13 cellular contexts compared by ENCODE assay signal in genomic region chr6:72683797-72684196, GRCh38.
DNase-seq lines count a peak whose midpoint lies in the region; ATAC-seq and TF ChIP-seq lines count a peak whose summit lies in the region.
"Had no signal": no experiment of that assay in that cellular context is flagged by ENCODE, and none has a peak within 500 bp of the region (broad histone marks: within the 10 kb centered on the region; RNA-seq: fewer than 3 reads in every experiment).

No MANE protein-coding gene starts in this region.

- intact Hi-C loops in CD4-positive, alpha-beta T cell (cut with DNase I, micrococcal nuclease): no loop called here
- intact Hi-C loops in CD14-positive monocyte (cut with micrococcal nuclease): no loop called here

- ATAC-seq in GM19043 (IDR thresholded peaks at IDR 0.05; ENCODE audit: low read depth, unreplicated experiment) (peak; percentile 96), HG02588 (IDR thresholded peaks at IDR 0.05; ENCODE audit: unreplicated experiment) (peak; percentile 85), HG03342 (IDR thresholded peaks at IDR 0.05; ENCODE audit: unreplicated experiment) (peak; percentile 91)
- ATAC-seq in CD4-positive, alpha-beta T cell (ENCODE audit: poor library complexity): no peak

- H3K36me3 Mint-ChIP-seq in CD4-positive, alpha-beta T cell (ENCODE audit: low read depth): no peaks in the 10 kb centered on the region
- peaks cover 0 to 2% of the 10 kb centered on the region in 2 donors for H3K36me3 Mint-ChIP-seq in CD14-positive monocyte

- H3K27ac Mint-ChIP-seq in CD4-positive, alpha-beta T cell: no peak overlapping the region
- H3K27ac Mint-ChIP-seq in CD14-positive monocyte: no peak overlapping the region

- no peaks in the 10 kb centered on the region for H3K27me3 ChIP-seq in CD4-positive, alpha-beta T cell (ENCODE audit: control insufficient read depth, insufficient read depth, low read length)
- H3K27me3 ChIP-seq: spleen had no signal

- POLR2A ChIA-PET in GM10248 (lab: Yijun Ruan, JAX): interaction anchor here (0.7 kb wide), 1 partner anchor 64 kb away, joined by 5 read pairs; no protein-coding TSS in a partner anchor
- POLR2A ChIA-PET in CD4-positive, alpha-beta T cell (lab: Charles Lee): no interaction called here

- H3K4me1 Mint-ChIP-seq in CD4-positive, alpha-beta T cell (ENCODE audit: low read depth): no peaks in the 10 kb centered on the region
- no peaks in the 10 kb centered on the region for H3K4me1 Mint-ChIP-seq in CD14-positive monocyte

- no peaks in the 10 kb centered on the region for H3K9me3 Mint-ChIP-seq in CD4-positive, alpha-beta T cell
- no peaks in the 10 kb centered on the region for H3K9me3 Mint-ChIP-seq in CD14-positive monocyte

- no peak for TF ChIP-seq CTCF in GM10248 (IDR thresholded peaks at IDR 0.05; ENCODE audit: control extremely low read depth, extremely low read depth, low read depth, missing control alignments)
- no peak for TF ChIP-seq CTCF in CD4-positive, alpha-beta T cell (IDR thresholded peaks at IDR 0.05)
- TF ChIP-seq CTCF in CD14-positive monocyte (IDR thresholded peaks at IDR 0.05): no peak

- no peaks in the 10 kb centered on the region for H3K27me3 Mint-ChIP-seq in CD4-positive, alpha-beta T cell
- H3K27me3 Mint-ChIP-seq in CD14-positive monocyte (ENCODE audit: low read depth in 3 of 3): peaks cover 0 to 1% (median 0%) of the 10 kb centered on the region in 3 donors

- DNase-seq in GM10248 (ENCODE audit: extremely low spot score) (peak; percentile 56), NCI-H2029 treated with DMSO at 0.1 percent for 48 hours (lab: John Stamatoyannopoulos, UW) (no peak), DMS53 (lab: John Stamatoyannopoulos, UW) (no peak), CD14-positive monocyte (ENCODE audit: low spot score) (no peak)
- no peak for DNase-seq in CD4-positive, alpha-beta T cell
- DNase-seq: islet precursor cell; NCI-H1436; spleen; stimulated activated naive CD4-positive, alpha-beta T cell treated with Interleukin-2 at 50 U/mL for 16 hours had no signal

- no peak overlapping the region for H3K4me3 Mint-ChIP-seq in CD4-positive, alpha-beta T cell
- H3K4me3 Mint-ChIP-seq in CD14-positive monocyte: no peak overlapping the region

- no peaks in the 10 kb centered on the region for H3K9me3 ChIP-seq in CD4-positive, alpha-beta T cell (ENCODE audit: control insufficient read depth, low read length)

- no peak overlapping the region for H3K27ac ChIP-seq in CD4-positive, alpha-beta T cell (ENCODE audit: low read depth, low read length)
- H3K27ac ChIP-seq: coronary artery, spleen had no signal

- CTCF ChIA-PET in GM10248 (lab: Yijun Ruan, JAX): interaction anchor here (0.7 to 2.1 kb wide), 7 partner anchors 10 to 68 kb away, joined by 3 to 9 read pairs (median 4); no protein-coding TSS in a partner anchor
- CTCF ChIA-PET in CD4-positive, alpha-beta T cell (lab: Charles Lee): no interaction called here
